ENCODE assay signal across 19 cellular contexts in the genomic region with DNA sequence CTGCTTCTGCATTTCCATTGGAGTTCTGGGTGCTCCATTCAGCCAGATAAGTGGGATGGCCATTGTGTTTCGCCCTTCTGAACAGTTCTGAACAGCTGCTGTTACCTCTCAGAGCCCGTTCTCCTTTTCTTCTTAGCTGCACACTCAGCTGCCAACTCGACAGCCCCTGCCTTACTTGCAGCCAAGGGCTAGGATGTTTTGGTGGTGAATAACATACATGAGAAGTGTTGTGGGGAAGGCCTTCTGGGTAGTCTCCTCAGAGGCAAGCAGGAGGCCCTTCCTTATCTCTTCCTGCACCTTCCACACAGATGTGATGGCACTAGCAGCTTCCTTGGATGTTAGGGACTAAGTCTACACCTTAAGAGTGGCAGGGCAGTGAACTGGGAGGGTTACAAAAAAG.
DNase-seq lines count a peak whose midpoint lies in the region; ATAC-seq, FAIRE-seq and TF ChIP-seq lines count a peak whose summit lies in the region.
"Had no signal": no experiment of that assay in that cellular context is flagged by ENCODE, and none has a peak within 500 bp of the region (broad histone marks: within the 10 kb centered on the region; RNA-seq: fewer than 3 reads in every experiment).

No MANE protein-coding gene starts in this region.

- intact Hi-C loops in K562 (cut with micrococcal nuclease) = no loop called here

- H3K9me3 ChIP-seq in K562 (replicated peaks; ENCODE audit: control insufficient read depth, insufficient read depth, low read depth, low read length) = no peaks in the 10 kb centered on the region
- H3K9me3 ChIP-seq in trophoblast cell (ENCODE audit: insufficient read depth, low read depth, low read length) = no peaks in the 10 kb centered on the region
- H3K9me3 ChIP-seq: adrenal gland, heart left ventricle, transverse colon had no signal

- no peak overlapping the region for H3K14ac ChIP-seq in trophoblast cell (ENCODE audit: low read length)

- no peak overlapping the region; the same call in 2 of the 3 replicates for H3K27ac ChIP-seq in K562 (ENCODE audit: extremely low read depth, low read depth, low read length)
- no peak overlapping the region for H3K27ac ChIP-seq in trophoblast cell (ENCODE audit: low read depth, low read length)
- H3K27ac ChIP-seq in caudate nucleus (ENCODE audit: low read depth, low read length) = no peak overlapping the region
- H3K27ac ChIP-seq: 22Rv1, adrenal gland, coronary artery, epithelial cell of prostate, heart left ventricle, transverse colon had no signal

- H3K79me2 ChIP-seq in K562 (ENCODE audit: control insufficient read depth, insufficient read depth, low read length) (no peaks in the 10 kb centered on the region), trophoblast cell (ENCODE audit: control insufficient read depth, insufficient read depth, low read length, poor library complexity) (no peaks in the 10 kb centered on the region)

- H3K23ac ChIP-seq in trophoblast cell (ENCODE audit: low read length) = no peak overlapping the region

- H3K4me3 ChIP-seq in K562 = no peak overlapping the region
- H3K4me3 ChIP-seq in trophoblast cell (ENCODE audit: low read depth, low read length) = no peak overlapping the region
- H3K4me3 ChIP-seq: adrenal gland, coronary artery, heart left ventricle, transverse colon had no signal

- H4K8ac ChIP-seq in trophoblast cell (ENCODE audit: low read depth, low read length) = no peak overlapping the region

- H3K36me3 ChIP-seq in K562 (ENCODE audit: control insufficient read depth, insufficient read depth, low read length) = no peaks in the 10 kb centered on the region
- H3K36me3 ChIP-seq in trophoblast cell (ENCODE audit: control insufficient read depth in 1 of 2, insufficient read depth in 2 of 2, low read length in 2 of 2) = no peaks in the 10 kb centered on the region
- H3K36me3 ChIP-seq: adrenal gland, heart left ventricle, transverse colon had no signal

- no peak for TF ChIP-seq RAD21 in K562 (CRISPR knock-in tag; conservative IDR thresholded peaks at IDR 0.05 in 1 of 2, IDR thresholded peaks at IDR 0.05 in 1 of 2)

- CTCF ChIA-PET in K562 (lab: Yijun Ruan, JAX; ENCODE audit: low intra/inter-chr PET ratio) = no interaction called here

- no peak overlapping the region for H2BK12ac ChIP-seq in trophoblast cell (ENCODE audit: low read length)

- no peaks in the 10 kb centered on the region for H4K20me1 ChIP-seq in K562 (replicated peaks; ENCODE audit: control insufficient read depth, insufficient read depth, low read length)

- H4K12ac ChIP-seq in trophoblast cell (ENCODE audit: low read depth, low read length) = no peak overlapping the region

- no peak overlapping the region for H3K4ac ChIP-seq in trophoblast cell (ENCODE audit: low read depth, low read length)

- peak overlapping the region; percentile 64; the same call in 1 of the 2 replicates for H2AFZ ChIP-seq in K562 (ENCODE audit: low read depth, low read length)
- H2AFZ ChIP-seq in trophoblast cell (ENCODE audit: insufficient read depth, low read length, poor library complexity) = no peak overlapping the region

- TF ChIP-seq POLR2A in K562 (conservative IDR thresholded peaks at IDR 0.05) = no peak

- H3K27me3 ChIP-seq in K562 (ENCODE audit: control insufficient read depth in 2 of 2, insufficient read depth in 2 of 2, low read length in 2 of 2) (no peaks in the 10 kb centered on the region), trophoblast cell (ENCODE audit: insufficient read depth, low read length) (no peaks in the 10 kb centered on the region)
- H3K27me3 ChIP-seq: adrenal gland, heart left ventricle, transverse colon had no signal

- DNase-seq in DMS79 treated with DMSO at 0.1 percent for 48 hours (lab: John Stamatoyannopoulos, UW) (peak; percentile 14), DMS79 (lab: John Stamatoyannopoulos, UW) (no peak), NCI-H226 (peak; percentile 43), K562 (ENCODE audit: extremely low read depth in 1 of 4, low spot score in 3 of 4) (peak in 2 of 4 experiments; percentile 60 to 74), trophoblast cell (peak; percentile 34 to 55), epidermal melanocyte (ENCODE audit: insufficient read length, low spot score) (no peak), caudate nucleus (lab: John Stamatoyannopoulos, UW) (no peak)
- DNase-seq: activated CD4-positive, alpha-beta T cell treated with anti-CD3 and anti-CD28 coated beads, Interleukin-2, amount 50 U/mL, for 48 hours; adrenal gland; H9; heart left ventricle; midbrain; MM.1S; transverse colon had no signal

- WGBS in K562 (ENCODE audit: insufficient coverage, low coverage, missing lambda C conversion rate) = 21% methylated on average over 3 of the region's 3 CpGs
- no CpG with 5 or more reads among the region's 3 CpGs for WGBS in trophoblast cell (ENCODE audit: extremely low coverage, insufficient coverage, insufficient read length)

- BruUV-seq in K562 (replicated peaks; lab: Mats Ljungman, UMichigan) = no TSS peak

- no peak overlapping the region for H2BK5ac ChIP-seq in trophoblast cell (ENCODE audit: low read depth, low read length, poor library complexity)

- H3K4me1 ChIP-seq in K562 (replicated peaks in 1 of 2; ENCODE audit: control insufficient read depth in 2 of 2, insufficient read depth in 2 of 2, low read length in 2 of 2) (peaks cover 3 to 7% of the 10 kb centered on the region in 2 experiments; a peak in 3 of 5 replicates), trophoblast cell (ENCODE audit: control insufficient read depth in 1 of 2, insufficient read depth in 2 of 2, low read length in 2 of 2) (no peaks in the 10 kb centered on the region)

- FAIRE-seq in K562 (lab: Jason Lieb, UNC) = peak; percentile 74
- FAIRE-seq: islet of Langerhans had no signal

- ATAC-seq in K562 (peak; percentile 88), GM21723 (IDR thresholded peaks at IDR 0.05; ENCODE audit: unreplicated experiment) (no peak)
- ATAC-seq: heart left ventricle had no signal

- H3K4me2 ChIP-seq in K562 (ENCODE audit: insufficient read depth, low read length) (peak overlapping the region; percentile 41; the same call in 1 of the 2 replicates), trophoblast cell (ENCODE audit: low read length) (no peak overlapping the region)

- in situ Hi-C loops in K562 (cut with MboI) = no loop called here

- H3K18ac ChIP-seq in trophoblast cell (ENCODE audit: low read length) = no peak overlapping the region

- 0 out of 2 replicates have a peak, but pooled peaks have one; percentile 3 for TF ChIP-seq EP300 in K562 (IDR thresholded peaks at IDR 0.05; ENCODE audit: low read length)

- H3K9ac ChIP-seq in K562 (ENCODE audit: insufficient read depth in 1 of 2, low read depth in 2 of 2, low read length in 2 of 2) (no peak overlapping the region), trophoblast cell (ENCODE audit: low read length) (no peak overlapping the region)

- no peaks in the 10 kb centered on the region for H3K9me1 ChIP-seq in K562 (ENCODE audit: control insufficient read depth, insufficient read depth, low read length)

- no peaks in the 10 kb centered on the region for H3K79me1 ChIP-seq in trophoblast cell (ENCODE audit: low read length)

- no peak for TF ChIP-seq CTCF in K562 (IDR thresholded peaks at IDR 0.05 in 2 of 3, conservative IDR thresholded peaks at IDR 0.05 in 1 of 3; ENCODE audit: insufficient read depth in 2 of 3, low read depth in 1 of 3, low read length in 3 of 3)

- H2BK120ac ChIP-seq in trophoblast cell (ENCODE audit: insufficient read depth, low read length, poor library complexity) = no peak overlapping the region

- POLR2A ChIA-PET in K562 (lab: Yijun Ruan, JAX) = interaction anchor here (0.6 kb wide), 1 partner anchor 317 kb away, joined by 3 read pairs; no protein-coding TSS in a partner anchor

- H2AK5ac ChIP-seq in trophoblast cell (ENCODE audit: low read length) = no peak overlapping the region

- no peak overlapping the region for H4K91ac ChIP-seq in trophoblast cell (ENCODE audit: low read depth, low read length)

TF ChIP-seq in K562, 482 proteins besides CTCF, POLR2A, EP300 and RAD21 (continues in another document):
- TF ChIP-seq SIN3A (IDR thresholded peaks at IDR 0.05; ENCODE audit: borderline replicate concordance in 2 of 2, control insufficient read depth in 1 of 2, low read depth in 2 of 2, low read length in 2 of 2) (no peak), NELFE (IDR thresholded peaks at IDR 0.05; ENCODE audit: insufficient read depth, insufficient read length) (no peak), MAZ (CRISPR knock-in tag; conservative IDR thresholded peaks at IDR 0.05 in 1 of 2, IDR thresholded peaks at IDR 0.05 in 1 of 2) (no peak), MIER1 (IDR thresholded peaks at IDR 0.05; ENCODE audit: low read depth) (no peak)
- TF ChIP-seq, protein P1, sequence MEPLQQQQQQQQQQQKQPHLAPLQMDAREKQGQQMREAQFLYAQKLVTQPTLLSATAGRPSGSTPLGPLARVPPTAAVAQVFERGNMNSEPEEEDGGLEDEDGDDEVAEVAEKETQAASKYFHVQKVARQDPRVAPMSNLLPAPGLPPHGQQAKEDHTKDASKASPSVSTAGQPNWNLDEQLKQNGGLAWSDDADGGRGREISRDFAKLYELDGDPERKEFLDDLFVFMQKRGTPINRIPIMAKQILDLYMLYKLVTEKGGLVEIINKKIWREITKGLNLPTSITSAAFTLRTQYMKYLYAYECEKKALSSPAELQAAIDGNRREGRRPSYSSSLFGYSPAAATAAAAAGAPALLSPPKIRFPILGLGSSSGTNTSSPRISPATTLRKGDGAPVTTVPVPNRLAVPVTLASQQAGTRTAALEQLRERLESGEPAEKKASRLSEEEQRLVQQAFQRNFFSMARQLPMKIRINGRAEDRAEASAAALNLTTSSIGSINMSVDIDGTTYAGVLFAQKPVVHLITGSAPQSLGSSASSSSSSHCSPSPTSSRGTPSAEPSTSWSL (CRISPR knock-in tag; IDR thresholded peaks at IDR 0.05; ENCODE audit: borderline replicate concordance) = no peak
- TF ChIP-seq, protein P2, sequence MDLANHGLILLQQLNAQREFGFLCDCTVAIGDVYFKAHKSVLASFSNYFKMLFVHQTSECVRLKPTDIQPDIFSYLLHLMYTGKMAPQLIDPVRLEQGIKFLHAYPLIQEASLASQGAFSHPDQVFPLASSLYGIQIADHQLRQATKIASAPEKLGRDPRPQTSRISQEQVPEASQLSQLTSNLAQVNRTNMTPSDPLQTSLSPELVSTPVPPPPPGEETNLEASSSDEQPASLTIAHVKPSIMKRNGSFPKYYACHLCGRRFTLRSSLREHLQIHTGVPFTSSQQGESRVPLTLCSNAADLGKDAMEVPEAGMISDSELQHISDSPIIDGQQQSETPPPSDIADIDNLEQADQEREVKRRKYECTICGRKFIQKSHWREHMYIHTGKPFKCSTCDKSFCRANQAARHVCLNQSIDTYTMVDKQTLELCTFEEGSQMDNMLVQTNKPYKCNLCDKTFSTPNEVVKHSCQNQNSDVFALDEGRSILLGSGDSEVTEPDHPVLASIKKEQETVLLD (IDR thresholded peaks at IDR 0.05) = no peak

Comparison
In these comparisons a context has a peak if more than half of its experiments do, and no peak if none do; other contexts are left out.
1. DNase-seq: peak in DMS79 treated with DMSO at 0.1 percent for 48 hours (single experiment), NCI-H226 (single experiment) and trophoblast cell (2 of 2); none in DMS79 (single experiment), epidermal melanocyte (single experiment) and caudate nucleus (0 of 61).